In genomic region chr9:74497750-74498615, GRCh38 we compare ENCODE assay signal across 9 cellular contexts. TPM values are rescaled to one million over a fixed set of nuclear protein-coding genes. Genes with fewer than 3 reads are reported as not detected.
DNase-seq lines count a peak whose midpoint lies in the region; FAIRE-seq and TF ChIP-seq lines count a peak whose summit lies in the region.
"Had no signal": no experiment of that assay in that cellular context is flagged by ENCODE, and none has a peak within 500 bp of the region (broad histone marks: within the 10 kb centered on the region; RNA-seq: fewer than 3 reads in every experiment).

No MANE protein-coding gene starts in this region.

- H3K9me3 ChIP-seq in SK-N-MC (ENCODE audit: low read depth, low read length) (no peaks in the 10 kb centered on the region), mucosa of stomach (ENCODE audit: control insufficient read depth, low read length) (no peaks in the 10 kb centered on the region)

- H3K4me1 ChIP-seq in mucosa of stomach (ENCODE audit: control insufficient read depth, insufficient read depth, low read length), result no peaks in the 10 kb centered on the region

- no peak for FAIRE-seq in urothelium cell line (lab: Jason Lieb, UNC)

- no peaks in the 10 kb centered on the region for H3K36me3 ChIP-seq in SK-N-MC (ENCODE audit: insufficient read depth, low read length)
- H3K36me3 ChIP-seq in mucosa of stomach (ENCODE audit: control insufficient read depth, insufficient read depth, low read length), result no peaks in the 10 kb centered on the region

- H3K9ac ChIP-seq in SK-N-MC (ENCODE audit: insufficient read length), result no peak overlapping the region
- H3K9ac ChIP-seq in mucosa of stomach (ENCODE audit: low read length), result peak overlapping the region; percentile 39

- H3K4me3 ChIP-seq in SK-N-MC (peak overlapping the region; percentile 77), epithelial cell of proximal tubule (ENCODE audit: low read depth, low read length) (peak overlapping the region; percentile 66), mucosa of stomach (ENCODE audit: low read length) (peak overlapping the region; percentile 46)

- peak; percentile 25 for DNase-seq in Ammon's horn (ENCODE audit: low spot score)
- DNase-seq in GM20000 (ENCODE audit: low spot score), result peak; percentile 45
- DNase-seq in SK-N-MC (ENCODE audit: low read depth, low spot score), result no peak
- DNase-seq in epithelial cell of proximal tubule (ENCODE audit: low read depth), result no peak
- DNase-seq in urothelium cell line (ENCODE audit: low spot score), result peak; percentile 36
- DNase-seq in NCI-H1436 (lab: John Stamatoyannopoulos, UW), result no peak
- DNase-seq in mesenteric fat pad (ENCODE audit: low spot score), result no peak

- H3K27ac ChIP-seq in SK-N-MC, result no peak overlapping the region

- no peak for TF ChIP-seq CTCF in GM20000 (IDR thresholded peaks at IDR 0.05; ENCODE audit: extremely low read depth, missing control alignments)
- no peak for TF ChIP-seq CTCF in epithelial cell of proximal tubule (conservative IDR thresholded peaks at IDR 0.05; ENCODE audit: low read depth, low read length)

- H3K27me3 ChIP-seq in mucosa of stomach (ENCODE audit: control insufficient read depth, insufficient read depth, low read length), result peaks cover 52% of the 10 kb centered on the region

RNA-seq across cellular contexts. Expression of gene RORB, which starts 0.8 kb away (rescaled TPM):
- total RNA-seq in epithelial cell of proximal tubule (not detected in 2 replicates), mesenteric fat pad (0.06 TPM)
- total RNA-seq: pulmonary artery endothelial cell had no signal

Comparison
In these comparisons a context has a peak if more than half of its experiments do, and no peak if none do; other contexts are left out.
1. DNase-seq: peak in Ammon's horn (single experiment), GM20000 (single experiment) and urothelium cell line (single experiment); none in SK-N-MC (single experiment), epithelial cell of proximal tubule (single experiment), NCI-H1436 (single experiment) and mesenteric fat pad (single experiment).
2. Peak in every context shown above with its lines, with median percentiles within 50 percentile points of each other: H3K4me3 ChIP-seq.